23 cellular contexts compared by ENCODE assay signal in genomic region chr3:172303181-172303580, GRCh38.
DNase-seq lines count a peak whose midpoint lies in the region; ATAC-seq and TF ChIP-seq lines count a peak whose summit lies in the region.
"Had no signal": no experiment of that assay in that cellular context is flagged by ENCODE, and none has a peak within 500 bp of the region (broad histone marks: within the 10 kb centered on the region; RNA-seq: fewer than 3 reads in every experiment).

No MANE protein-coding gene starts in this region.

- H3K27ac Mint-ChIP-seq in activated naive CD4-positive, alpha-beta T cell treated with anti-CD3 and anti-CD28 coated beads for 36 hours: no peak overlapping the region
- H3K27ac Mint-ChIP-seq: CD4-positive, CD25-positive, alpha-beta regulatory T cell had no signal

- no peaks in the 10 kb centered on the region for H3K27me3 ChIP-seq in ACC112 (ENCODE audit: insufficient read depth, low read length)
- H3K27me3 ChIP-seq: BE2C, SJSA1 had no signal

- no peak overlapping the region for H3K4me3 Mint-ChIP-seq in activated naive CD4-positive, alpha-beta T cell treated with anti-CD3 and anti-CD28 coated beads for 36 hours
- H3K4me3 Mint-ChIP-seq: CD4-positive, CD25-positive, alpha-beta regulatory T cell; HFFc6 had no signal

- DNase-seq in AG10803 (ENCODE audit: low read depth) (peak; percentile 70), cardiac fibroblast (ENCODE audit: low read depth in 2 of 2) (peak; percentile 40 to 45), fibroblast of the aortic adventitia (ENCODE audit: low read depth) (peak; percentile 64), NCI-H2196 treated with DMSO at 0.1 percent for 48 hours (lab: John Stamatoyannopoulos, UW; ENCODE audit: unreplicated experiment) (no peak), left lobe of liver (ENCODE audit: low spot score) (no peak)
- DNase-seq in activated naive CD4-positive, alpha-beta T cell treated with anti-CD3 and anti-CD28 coated beads for 36 hours: no peak
- DNase-seq: BE2C; CD4-positive, CD25-positive, alpha-beta regulatory T cell; COR-L47; DMS 273 treated with DMSO at 0.1 percent for 48 hours; DND-41; H7; HFFc6; KG1; MV-4-11; NCI-H187; NCI-H2107; NCI-H226; NCI-H524; NCI-H82 had no signal

- H3K9me3 Mint-ChIP-seq in activated naive CD4-positive, alpha-beta T cell treated with anti-CD3 and anti-CD28 coated beads for 36 hours: no peaks in the 10 kb centered on the region
- H3K9me3 Mint-ChIP-seq: CD4-positive, CD25-positive, alpha-beta regulatory T cell; HFFc6 had no signal

- ATAC-seq in GM21360 (IDR thresholded peaks at IDR 0.05; ENCODE audit: unreplicated experiment) (no peak), left lobe of liver (no peak)

- no peaks in the 10 kb centered on the region for H3K4me1 Mint-ChIP-seq in activated naive CD4-positive, alpha-beta T cell treated with anti-CD3 and anti-CD28 coated beads for 36 hours (ENCODE audit: low read depth)

- CTCF ChIA-PET in activated naive CD4-positive, alpha-beta T cell treated with anti-CD3 and anti-CD28 coated beads for 36 hours (lab: Charles Lee): no interaction called here

- no peaks in the 10 kb centered on the region for H3K27me3 Mint-ChIP-seq in activated naive CD4-positive, alpha-beta T cell treated with anti-CD3 and anti-CD28 coated beads for 36 hours (ENCODE audit: low read depth)
- H3K27me3 Mint-ChIP-seq: CD4-positive, CD25-positive, alpha-beta regulatory T cell had no signal

- H3K79me2 ChIP-seq in ACC112 (ENCODE audit: control insufficient read depth, insufficient read depth, low read length, unreplicated experiment): peaks cover 20% of the 10 kb centered on the region

- peaks cover 45% of the 10 kb centered on the region for H3K36me3 ChIP-seq in ACC112 (ENCODE audit: insufficient read depth, low read length)

- peak overlapping the region; percentile 44 for H3K27ac ChIP-seq in ACC112 (ENCODE audit: low read depth, low read length)
- H3K27ac ChIP-seq: SJSA1 had no signal

- peaks cover 9% of the 10 kb centered on the region for H3K36me3 Mint-ChIP-seq in activated naive CD4-positive, alpha-beta T cell treated with anti-CD3 and anti-CD28 coated beads for 36 hours (ENCODE audit: low read depth)

- H3K4me3 ChIP-seq in ACC112 (ENCODE audit: low read depth, low read length): no peak overlapping the region
- H3K4me3 ChIP-seq in AG10803 (ENCODE audit: low read length): no peak overlapping the region
- H3K4me3 ChIP-seq in cardiac fibroblast (replicated peaks in 1 of 2; ENCODE audit: low read depth in 2 of 2, low read length in 2 of 2): no peak overlapping the region
- no peak overlapping the region for H3K4me3 ChIP-seq in fibroblast of the aortic adventitia (ENCODE audit: low read depth, low read length)
- H3K4me3 ChIP-seq: SJSA1 had no signal

- intact Hi-C loops in activated naive CD4-positive, alpha-beta T cell treated with anti-CD3 and anti-CD28 coated beads for 36 hours (cut with micrococcal nuclease): no loop called here

- peaks cover 42% of the 10 kb centered on the region for H3K4me1 ChIP-seq in ACC112 (ENCODE audit: control insufficient read depth, insufficient read depth, low read length, unreplicated experiment)

- no peak for TF ChIP-seq CTCF in AG10803 (conservative IDR thresholded peaks at IDR 0.05; ENCODE audit: low read length)
- no peak for TF ChIP-seq CTCF in cardiac fibroblast (IDR thresholded peaks at IDR 0.05; ENCODE audit: low read depth, low read length)
- TF ChIP-seq CTCF in fibroblast of the aortic adventitia (IDR thresholded peaks at IDR 0.05; ENCODE audit: insufficient read depth, low read length): no peak

- no peak overlapping the region for H2AFZ ChIP-seq in ACC112 (ENCODE audit: low read length, unreplicated experiment)

Comparison
In these comparisons a context has a peak if more than half of its experiments do, and no peak if none do; other contexts are left out.
1. DNase-seq: peak in AG10803 (single experiment), cardiac fibroblast (2 of 2) and fibroblast of the aortic adventitia (single experiment); none in activated naive CD4-positive, alpha-beta T cell treated with anti-CD3 and anti-CD28 coated beads for 36 hours (single experiment), NCI-H2196 treated with DMSO at 0.1 percent for 48 hours (single experiment) and left lobe of liver (single experiment).